ENCODE assay signal across 8 cellular contexts in genomic region chr2:187580462-187581124, GRCh38. TPM values are rescaled to one million over a fixed set of nuclear protein-coding genes. Genes with fewer than 3 reads are reported as not detected.
A peak's percentile ranks its signal among the peaks of the same experiment; 100 is the strongest.
DNase-seq lines count a peak whose midpoint lies in the region; ATAC-seq, FAIRE-seq and TF ChIP-seq lines count a peak whose summit lies in the region.

No MANE protein-coding gene starts in this region.

- no peaks in the 10 kb centered on the region for H3K27me3 ChIP-seq in bronchial epithelial cell (ENCODE audit: control insufficient read depth, insufficient read depth, low read length)

- FAIRE-seq in bronchial epithelial cell (lab: Jason Lieb, UNC): no peak

- H3K4me3 ChIP-seq in bronchial epithelial cell (ENCODE audit: low read depth, low read length): no peak overlapping the region

- peak; percentile 51 for DNase-seq in CD1c-positive myeloid dendritic cell (ENCODE audit: extremely low spot score)
- peak; percentile 83 for DNase-seq in HCEC 1CT
- DNase-seq in NCI-H345 (lab: John Stamatoyannopoulos, UW): peak; percentile 47
- peak; percentile 74 for DNase-seq in bronchial epithelial cell (ENCODE audit: low read depth)
- DNase-seq in lung microvascular endothelial cell (ENCODE audit: low read depth in 2 of 2): peak; percentile 82 to 87
- DNase-seq in caudate nucleus (lab: John Stamatoyannopoulos, UW): no peak
- no peak for DNase-seq in effector CD4-positive, alpha-beta T cell

- H3K27ac ChIP-seq in caudate nucleus (ENCODE audit: low read depth, low read length): no peak overlapping the region

- peak; percentile 6 for TF ChIP-seq CTCF in bronchial epithelial cell (IDR thresholded peaks at IDR 0.05; ENCODE audit: insufficient read depth, low read length, severe bottlenecking)

- no peaks in the 10 kb centered on the region for H3K36me3 ChIP-seq in bronchial epithelial cell (ENCODE audit: control insufficient read depth, insufficient read depth, low read length)

- no peak for ATAC-seq in HG03045 (IDR thresholded peaks at IDR 0.05; ENCODE audit: unreplicated experiment)

RNA-seq across cellular contexts. Expression of gene TFPI, which starts 26.4 kb away (rescaled TPM):
- total RNA-seq in bronchial epithelial cell (0.64 and 2.1 TPM in 2 replicates), lung microvascular endothelial cell (814 and 1,922 TPM in 2 replicates)

Comparison
In these comparisons a context has a peak if more than half of its experiments do, and no peak if none do; other contexts are left out.
1. DNase-seq: peak in CD1c-positive myeloid dendritic cell (single experiment), HCEC 1CT (single experiment), NCI-H345 (single experiment), bronchial epithelial cell (single experiment) and lung microvascular endothelial cell (2 of 2); none in caudate nucleus (0 of 61) and effector CD4-positive, alpha-beta T cell (single experiment).
2. RNA of gene TFPI, which starts 26.4 kb away (total RNA-seq): 814 to 1,922 TPM in lung microvascular endothelial cell; 0.64 to 2.1 TPM in bronchial epithelial cell; every median in the first group is over 100 times any median in the second.